Comparison of ENCODE assay signal across 8 cellular contexts in genomic region chr17:38853292-38854219, GRCh38. TPM values are rescaled to one million over a fixed set of nuclear protein-coding genes. Genes with fewer than 3 reads are reported as not detected.
A peak's percentile ranks its signal among the peaks of the same experiment; 100 is the strongest.
DNase-seq lines count a peak whose midpoint lies in the region; ATAC-seq and TF ChIP-seq lines count a peak whose summit lies in the region.

TSS of gene RPL23 (minus strand) at chr17:38853721. CDS start at chr17:38853710, 11 bp downstream.

- H3K4me3 Mint-ChIP-seq in activated naive CD8-positive, alpha-beta T cell treated with anti-CD3 and anti-CD28 coated beads, Interleukin-2, amount 50 U/mL, for 24 hours, result peak within 1 kb of the TSS; percentile 100

- peak; percentile 88 for ATAC-seq in HG02759 (IDR thresholded peaks at IDR 0.05; ENCODE audit: unreplicated experiment)
- ATAC-seq in activated naive CD8-positive, alpha-beta T cell treated with anti-CD3 and anti-CD28 coated beads, Interleukin-2, amount 50 U/mL, for 24 hours, result peak; percentile 83
- ATAC-seq in Right ventricle myocardium superior (ENCODE audit: poor library complexity), result peak; percentile 98

- peak within 1 kb of the TSS; percentile 97 for H3K14ac ChIP-seq in trophoblast cell (ENCODE audit: low read length)

- intact Hi-C loops in Right ventricle myocardium superior (cut with DNase I), result no loop called here

- peaks cover 20 to 32% of the 10 kb centered on the region in 2 experiments for H3K36me3 ChIP-seq in trophoblast cell (ENCODE audit: control insufficient read depth in 1 of 2, insufficient read depth in 2 of 2, low read length in 2 of 2)
- H3K36me3 ChIP-seq in tibial nerve, result peaks cover 0 to 35% (median 20%) of the 10 kb centered on the region in 3 donors

- no peaks in the 10 kb centered on the region for H3K27me3 ChIP-seq in trophoblast cell (ENCODE audit: insufficient read depth, low read length)
- no peaks in the 10 kb centered on the region for H3K27me3 ChIP-seq in tibial nerve

- peak within 1 kb of the TSS; percentile 93 for H3K9ac ChIP-seq in trophoblast cell (ENCODE audit: low read length)

- no peaks in the 10 kb centered on the region for H3K9me3 ChIP-seq in trophoblast cell (ENCODE audit: insufficient read depth, low read depth, low read length)
- no peaks in the 10 kb centered on the region for H3K9me3 ChIP-seq in tibial nerve

- H3K27ac ChIP-seq in trophoblast cell (ENCODE audit: low read depth, low read length), result peak within 1 kb of the TSS; percentile 90
- H3K27ac ChIP-seq in tibial nerve, result peak within 1 kb of the TSS; percentile 90 to 97 (median 94)

- H2BK5ac ChIP-seq in trophoblast cell (ENCODE audit: low read depth, low read length, poor library complexity), result peak within 1 kb of the TSS; percentile 88

- peaks cover 20% of the 10 kb centered on the region for H3K79me2 ChIP-seq in trophoblast cell (ENCODE audit: control insufficient read depth, insufficient read depth, low read length, poor library complexity)

- no peak within 1 kb of the TSS for H2BK12ac ChIP-seq in trophoblast cell (ENCODE audit: low read length)

- H3K9me3 Mint-ChIP-seq in activated naive CD8-positive, alpha-beta T cell treated with anti-CD3 and anti-CD28 coated beads, Interleukin-2, amount 50 U/mL, for 24 hours, result no peaks in the 10 kb centered on the region

- peak within 1 kb of the TSS; percentile 62 for H3K4me2 ChIP-seq in trophoblast cell (ENCODE audit: low read length)

- peaks cover 3% of the 10 kb centered on the region for H3K27me3 Mint-ChIP-seq in activated naive CD8-positive, alpha-beta T cell treated with anti-CD3 and anti-CD28 coated beads, Interleukin-2, amount 50 U/mL, for 24 hours

- peaks cover 52% of the 10 kb centered on the region for H3K36me3 Mint-ChIP-seq in activated naive CD8-positive, alpha-beta T cell treated with anti-CD3 and anti-CD28 coated beads, Interleukin-2, amount 50 U/mL, for 24 hours (ENCODE audit: low read depth)

- peak; percentile 91 for TF ChIP-seq POLR2A in GM10847 (IDR thresholded peaks at IDR 0.05; ENCODE audit: extremely low read depth, insufficient read length)
- TF ChIP-seq POLR2A in tibial nerve (IDR thresholded peaks at IDR 0.05), result peak; percentile 39 to 90

- TF ChIP-seq EP300 in tibial nerve (IDR thresholded peaks at IDR 0.05), result peak; percentile 96 to 99

- H4K12ac ChIP-seq in trophoblast cell (ENCODE audit: low read depth, low read length), result peak within 1 kb of the TSS; percentile 91

- H4K8ac ChIP-seq in trophoblast cell (ENCODE audit: low read depth, low read length), result peak within 1 kb of the TSS; percentile 97

- H3K4me1 ChIP-seq in trophoblast cell (ENCODE audit: control insufficient read depth in 1 of 2, insufficient read depth in 2 of 2, low read length in 2 of 2) (peaks cover 0 to 7% of the 10 kb centered on the region in 2 experiments), tibial nerve (peaks cover 0 to 35% (median 20%) of the 10 kb centered on the region in 4 donors)

- TF ChIP-seq CTCF in tibial nerve (IDR thresholded peaks at IDR 0.05), result peak in 2 of 5 experiments; percentile 26 to 30

- H3K4me3 ChIP-seq in trophoblast cell (ENCODE audit: low read depth, low read length) (peak within 1 kb of the TSS; percentile 86), tibial nerve (peak within 1 kb of the TSS; percentile 49 to 64 (median 60))

- peaks cover 8% of the 10 kb centered on the region for H3K79me1 ChIP-seq in trophoblast cell (ENCODE audit: low read length)

- DNase-seq in NCI-H1436 treated with DMSO at 0.1 percent for 48 hours (lab: John Stamatoyannopoulos, UW), result peak; percentile 97
- peak; percentile 86 for DNase-seq in T follicular helper cell (ENCODE audit: low read depth)
- peak; percentile 90 for DNase-seq in activated naive CD8-positive, alpha-beta T cell treated with anti-CD3 and anti-CD28 coated beads, Interleukin-2, amount 50 U/mL, for 24 hours
- peak; percentile 95 for DNase-seq in Right ventricle myocardium superior
- DNase-seq in trophoblast cell, result peak; percentile 97 to 99
- DNase-seq in tibial nerve (ENCODE audit: low spot score in 2 of 2), result peak; percentile 93 to 96

- H3K4ac ChIP-seq in trophoblast cell (ENCODE audit: low read depth, low read length), result peak within 1 kb of the TSS; percentile 92

- peak within 1 kb of the TSS; percentile 100 for H3K27ac Mint-ChIP-seq in activated naive CD8-positive, alpha-beta T cell treated with anti-CD3 and anti-CD28 coated beads, Interleukin-2, amount 50 U/mL, for 24 hours

- peak within 1 kb of the TSS; percentile 96 for H2AK5ac ChIP-seq in trophoblast cell (ENCODE audit: low read length)

- peak within 1 kb of the TSS; percentile 75 for H2BK120ac ChIP-seq in trophoblast cell (ENCODE audit: insufficient read depth, low read length, poor library complexity)

- peaks cover 49% of the 10 kb centered on the region for H3K4me1 Mint-ChIP-seq in activated naive CD8-positive, alpha-beta T cell treated with anti-CD3 and anti-CD28 coated beads, Interleukin-2, amount 50 U/mL, for 24 hours

- peak within 1 kb of the TSS; percentile 88 for H3K18ac ChIP-seq in trophoblast cell (ENCODE audit: low read length)

- no peak within 1 kb of the TSS for H3K23ac ChIP-seq in trophoblast cell (ENCODE audit: low read length)

- peak within 1 kb of the TSS; percentile 90 for H2AFZ ChIP-seq in trophoblast cell (ENCODE audit: insufficient read depth, low read length, poor library complexity)

- peak within 1 kb of the TSS; percentile 92 for H4K91ac ChIP-seq in trophoblast cell (ENCODE audit: low read depth, low read length)

- no CpG with 5 or more reads among the region's 48 CpGs for WGBS in trophoblast cell (ENCODE audit: extremely low coverage, insufficient coverage, insufficient read length)
- 1% methylated on average over 48 of the region's 48 CpGs for WGBS in tibial nerve, 2 donors

RNA-seq across cellular contexts. Expression of gene RPL23, which starts in this region (rescaled TPM):
- total RNA-seq in Right ventricle myocardium superior, result 767 TPM
- polyA plus RNA-seq in trophoblast cell (2013), result 2,811 and 2,862 TPM in 2 replicates
- 1,000 to 10,000 TPM; 1,112 to 1,642 (median 1,331) TPM for total RNA-seq in tibial nerve

Comparison
In these comparisons a context has a peak if more than half of its experiments do, and no peak if none do; other contexts are left out.
1. Peak in every context shown above with its lines: DNase-seq, ATAC-seq, H3K4me3 ChIP-seq and H3K27ac ChIP-seq.